ENCODE assay signal across 40 cellular contexts in the genomic region with DNA sequence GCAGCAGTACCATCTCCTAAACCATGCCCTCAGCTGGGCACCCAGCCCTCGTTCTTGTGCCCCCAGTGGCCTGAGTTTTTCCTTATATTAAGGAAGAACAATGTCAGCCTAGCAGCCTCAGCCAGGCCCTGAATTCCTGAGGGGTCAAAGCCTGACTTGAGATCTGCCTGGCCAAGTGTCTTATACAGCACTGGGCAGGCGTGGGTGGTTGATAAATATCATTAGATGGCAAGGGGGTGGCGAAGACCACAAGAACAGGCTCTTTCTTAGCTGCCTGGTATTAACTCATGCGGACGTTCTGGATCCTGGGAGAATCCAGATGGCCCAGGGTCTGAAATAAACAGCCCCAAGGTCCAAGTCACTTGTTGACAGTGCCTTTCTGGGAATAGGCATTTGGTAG. TPM values are rescaled to one million over a fixed set of nuclear protein-coding genes. Genes with fewer than 3 reads are reported as not detected.
"Had no signal": no experiment of that assay in that cellular context is flagged by ENCODE, and none has a peak within 500 bp of the region (broad histone marks: within the 10 kb centered on the region; RNA-seq: fewer than 3 reads in every experiment).

No MANE protein-coding gene starts in this region.

- H3K36me3 ChIP-seq: ascending aorta, cardiac muscle cell had no signal

- H3K4me3 ChIP-seq: ascending aorta, cardiac muscle cell had no signal

- H3K36me3 Mint-ChIP-seq: activated CD4-positive, alpha-beta memory T cell treated with anti-CD3 and anti-CD28 coated beads for 36 hours; activated naive CD4-positive, alpha-beta T cell treated with anti-CD3 and anti-CD28 coated beads, Interleukin-2, amount 10 ng/mL, durations not matched to agents 7 days and 5 days; activated naive CD4-positive, alpha-beta T cell treated with anti-CD3 and anti-CD28 coated beads, Interleukin-2, amount 50 U/mL, for 24 hours; activated naive CD8-positive, alpha-beta T cell; activated naive CD8-positive, alpha-beta T cell treated with anti-CD3 and anti-CD28 coated beads, Interleukin-2, amount 10 ng/mL, durations not matched to agents 7 days and 5 days; brain had no signal

- H3K4me1 Mint-ChIP-seq: activated B cell treated with CpG ODN at 0.5 μM for 24 hours; activated CD4-positive, alpha-beta T cell treated with anti-CD3 and anti-CD28 coated beads, Interleukin-2, amount 10 ng/mL, durations not matched to agents 24 days and 14 days; activated naive CD4-positive, alpha-beta T cell treated with anti-CD3 and anti-CD28 coated beads, Interleukin-2, amount 10 ng/mL, durations not matched to agents 7 days and 5 days; activated naive CD4-positive, alpha-beta T cell treated with anti-CD3 and anti-CD28 coated beads, Interleukin-2, amount 50 U/mL, for 24 hours; activated naive CD8-positive, alpha-beta T cell treated with anti-CD3 and anti-CD28 coated beads, Interleukin-2, amount 10 ng/mL, durations not matched to agents 7 days and 5 days; activated naive CD8-positive, alpha-beta T cell treated with anti-CD3 and anti-CD28 coated beads, Interleukin-2, amount 50 U/mL, for 24 hours; activated T-helper 17 cell treated with anti-CD3 and anti-CD28 coated beads, Interleukin-2, amount 50 U/mL, for 72 hours; brain; central memory CD8-positive, alpha-beta T cell had no signal

- H3K9me3 ChIP-seq: ascending aorta had no signal

- H3K27me3 ChIP-seq: ascending aorta, cardiac muscle cell had no signal

- H3K4me3 Mint-ChIP-seq: activated B cell treated with CpG ODN at 0.5 μM for 24 hours; activated CD4-positive, alpha-beta memory T cell treated with anti-CD3 and anti-CD28 coated beads for 36 hours; activated CD4-positive, alpha-beta T cell treated with anti-CD3 and anti-CD28 coated beads, Interleukin-2, amount 10 ng/mL, durations not matched to agents 24 days and 14 days; activated CD8-positive, alpha-beta T cell treated with anti-CD3 and anti-CD28 coated beads for 36 hours; activated naive CD4-positive, alpha-beta T cell treated with anti-CD3 and anti-CD28 coated beads, Interleukin-2, amount 10 ng/mL, durations not matched to agents 7 days and 5 days; activated naive CD4-positive, alpha-beta T cell treated with anti-CD3 and anti-CD28 coated beads, Interleukin-2, amount 50 U/mL, for 24 hours; activated naive CD8-positive, alpha-beta T cell; activated naive CD8-positive, alpha-beta T cell treated with anti-CD3 and anti-CD28 coated beads, Interleukin-2, amount 10 ng/mL, durations not matched to agents 7 days and 5 days; activated naive CD8-positive, alpha-beta T cell treated with anti-CD3 and anti-CD28 coated beads, Interleukin-2, amount 50 U/mL, for 24 hours; activated T-cell treated with anti-CD3 and anti-CD28 coated beads, Interleukin-2, amount 50 U/mL, for 4 hours; activated T-cell treated with anti-CD3 and anti-CD28 coated beads, Interleukin-2, amount 50 U/mL, for 72 hours; activated T-helper 1 cell treated with anti-CD3 and anti-CD28 coated beads, Interleukin-12 subunit alpha, Interleukin-12 subunit beta, Interleukin-2, Interleukin-4 antibody, amounts not matched to agents 30 ng/mL and 10 ng/mL and 1 ng/mL, durations not matched to agents 14 hours and 24 hours and 36 hours; activated T-helper 17 cell treated with anti-CD3 and anti-CD28 coated beads, Interleukin-2, amount 50 U/mL, for 72 hours; brain; central memory CD8-positive, alpha-beta T cell; T-helper 1 cell treated with Interleukin-12 subunit alpha and Interleukin-12 subunit beta and Interleukin-4 antibody, amounts not matched to agents 30 μg/mL and 1 μg/mL, for 36 hours; T-helper 2 cell treated with Interferon-gamma antibody and Interleukin-4, amounts not matched to agents 5 μg/mL and 100 μg/mL, for 36 hours had no signal

- H3K27ac Mint-ChIP-seq: activated B cell treated with CpG ODN at 0.5 μM for 24 hours; activated CD4-positive, alpha-beta memory T cell treated with anti-CD3 and anti-CD28 coated beads for 36 hours; activated CD4-positive, alpha-beta T cell treated with anti-CD3 and anti-CD28 coated beads, Interleukin-2, amount 10 ng/mL, durations not matched to agents 24 days and 14 days; activated CD8-positive, alpha-beta T cell treated with anti-CD3 and anti-CD28 coated beads for 36 hours; activated naive CD4-positive, alpha-beta T cell treated with anti-CD3 and anti-CD28 coated beads, Interleukin-2, amount 10 ng/mL, durations not matched to agents 7 days and 5 days; activated naive CD4-positive, alpha-beta T cell treated with anti-CD3 and anti-CD28 coated beads, Interleukin-2, amount 50 U/mL, for 24 hours; activated naive CD8-positive, alpha-beta T cell; activated naive CD8-positive, alpha-beta T cell treated with anti-CD3 and anti-CD28 coated beads, Interleukin-2, amount 10 ng/mL, durations not matched to agents 7 days and 5 days; activated naive CD8-positive, alpha-beta T cell treated with anti-CD3 and anti-CD28 coated beads, Interleukin-2, amount 50 U/mL, for 24 hours; activated T-cell treated with anti-CD3 and anti-CD28 coated beads, Interleukin-2, amount 50 U/mL, for 72 hours; activated T-helper 1 cell treated with anti-CD3 and anti-CD28 coated beads, Interleukin-12 subunit alpha, Interleukin-12 subunit beta, Interleukin-2, Interleukin-4 antibody, amounts not matched to agents 30 ng/mL and 10 ng/mL and 1 ng/mL, durations not matched to agents 14 hours and 24 hours and 36 hours; activated T-helper 17 cell treated with anti-CD3 and anti-CD28 coated beads, Interleukin-2, amount 50 U/mL, for 72 hours; brain; T-helper 1 cell treated with Interleukin-12 subunit alpha and Interleukin-12 subunit beta and Interleukin-4 antibody, amounts not matched to agents 30 μg/mL and 1 μg/mL, for 36 hours; T-helper 2 cell treated with Interferon-gamma antibody and Interleukin-4, amounts not matched to agents 5 μg/mL and 100 μg/mL, for 36 hours had no signal

- H3K27me3 Mint-ChIP-seq: activated B cell treated with CpG ODN at 0.5 μM for 24 hours; activated CD4-positive, alpha-beta T cell treated with anti-CD3 and anti-CD28 coated beads, Interleukin-2, amount 10 ng/mL, durations not matched to agents 24 days and 14 days; activated naive CD8-positive, alpha-beta T cell treated with anti-CD3 and anti-CD28 coated beads, Interleukin-2, amount 50 U/mL, for 24 hours had no signal

- ATAC-seq: activated CD8-positive, alpha-beta T cell treated with anti-CD3 and anti-CD28 coated beads for 36 hours; activated naive CD8-positive, alpha-beta T cell treated with anti-CD3 and anti-CD28 coated beads, Interleukin-2, amount 50 U/mL, for 24 hours; activated T-cell treated with anti-CD3 and anti-CD28 coated beads, Interleukin-2, amount 50 U/mL, for 4 hours; activated T-cell treated with anti-CD3 and anti-CD28 coated beads, Interleukin-2, amount 50 U/mL, for 72 hours; activated T-helper 17 cell treated with anti-CD3 and anti-CD28 coated beads, Interleukin-2, amount 50 U/mL, for 72 hours had no signal

- DNase-seq: activated B cell treated with CpG ODN at 0.5 μM for 24 hours; activated CD4-positive, alpha-beta memory T cell treated with anti-CD3 and anti-CD28 coated beads for 36 hours; activated CD4-positive, alpha-beta T cell treated with anti-CD3 and anti-CD28 coated beads for 4 hours; activated CD4-positive, alpha-beta T cell treated with anti-CD3 and anti-CD28 coated beads, Interleukin-2, amount 10 ng/mL, durations not matched to agents 24 days and 14 days; activated CD4-positive, alpha-beta T cell treated with anti-CD3 and anti-CD28 coated beads, Interleukin-2, amount 50 U/mL, for 1 hour; activated CD4-positive, alpha-beta T cell treated with anti-CD3 and anti-CD28 coated beads, Interleukin-2, amount 50 U/mL, for 4 hours; activated CD4-positive, CD25-positive, alpha-beta regulatory T cell treated with anti-CD3 and anti-CD28 coated beads, Interleukin-2, amount 50 U/mL, for 72 hours; activated CD8-positive, alpha-beta memory T cell treated with anti-CD3 and anti-CD28 coated beads, Interleukin-2, amount 50 U/mL, for 4 hours; activated CD8-positive, alpha-beta T cell treated with anti-CD3 and anti-CD28 coated beads for 36 hours; activated effector memory CD4-positive, alpha-beta T cell treated with anti-CD3 and anti-CD28 coated beads, Interleukin-2, amount 50 U/mL, for 16 hours; activated gamma-delta T cell treated with Interleukin-2 at 50 U/mL for 16 hours; activated naive CD4-positive, alpha-beta T cell; activated naive CD4-positive, alpha-beta T cell treated with anti-CD3 and anti-CD28 coated beads, Interleukin-2, amount 10 ng/mL, durations not matched to agents 7 days and 5 days; activated naive CD8-positive, alpha-beta T cell treated with anti-CD3 and anti-CD28 coated beads, Interleukin-2, amount 10 ng/mL, durations not matched to agents 7 days and 5 days; activated naive CD8-positive, alpha-beta T cell treated with anti-CD3 and anti-CD28 coated beads, Interleukin-2, amount 50 U/mL, for 24 hours; activated T-cell treated with anti-CD3 and anti-CD28 coated beads for 4 hours; activated T-cell treated with anti-CD3 and anti-CD28 coated beads, Interleukin-2, amount 50 U/mL, for 1 hour; activated T-cell treated with anti-CD3 and anti-CD28 coated beads, Interleukin-2, amount 50 U/mL, for 4 hours; activated T-cell treated with anti-CD3 and anti-CD28 coated beads, Interleukin-2, amount 50 U/mL, for 72 hours; amygdala; anterior cingulate cortex; caudate nucleus; cerebellar nuclear complex; T-helper 1 cell; T-helper 2 cell; T-helper 9 cell had no signal

- FAIRE-seq: bronchial epithelial cell, TTC549 had no signal

- H3K27ac ChIP-seq: ascending aorta, cardiac muscle cell, VCaP had no signal

- H3K9me3 Mint-ChIP-seq: activated B cell treated with CpG ODN at 0.5 μM for 24 hours; activated CD4-positive, alpha-beta memory T cell treated with anti-CD3 and anti-CD28 coated beads for 36 hours; activated CD4-positive, alpha-beta T cell treated with anti-CD3 and anti-CD28 coated beads, Interleukin-2, amount 10 ng/mL, durations not matched to agents 24 days and 14 days; activated CD8-positive, alpha-beta T cell treated with anti-CD3 and anti-CD28 coated beads for 36 hours; activated naive CD4-positive, alpha-beta T cell treated with anti-CD3 and anti-CD28 coated beads, Interleukin-2, amount 10 ng/mL, durations not matched to agents 7 days and 5 days; activated naive CD4-positive, alpha-beta T cell treated with anti-CD3 and anti-CD28 coated beads, Interleukin-2, amount 50 U/mL, for 24 hours; activated naive CD8-positive, alpha-beta T cell treated with anti-CD3 and anti-CD28 coated beads, Interleukin-2, amount 10 ng/mL, durations not matched to agents 7 days and 5 days; activated naive CD8-positive, alpha-beta T cell treated with anti-CD3 and anti-CD28 coated beads, Interleukin-2, amount 50 U/mL, for 24 hours; activated T-cell treated with anti-CD3 and anti-CD28 coated beads, Interleukin-2, amount 50 U/mL, for 4 hours; activated T-cell treated with anti-CD3 and anti-CD28 coated beads, Interleukin-2, amount 50 U/mL, for 72 hours; activated T-helper 1 cell treated with anti-CD3 and anti-CD28 coated beads, Interleukin-12 subunit alpha, Interleukin-12 subunit beta, Interleukin-2, Interleukin-4 antibody, amounts not matched to agents 30 ng/mL and 10 ng/mL and 1 ng/mL, durations not matched to agents 14 hours and 24 hours and 36 hours; activated T-helper 17 cell treated with anti-CD3 and anti-CD28 coated beads, Interleukin-2, amount 50 U/mL, for 72 hours; brain; central memory CD8-positive, alpha-beta T cell; T-helper 1 cell treated with Interleukin-12 subunit alpha and Interleukin-12 subunit beta and Interleukin-4 antibody, amounts not matched to agents 30 μg/mL and 1 μg/mL, for 36 hours; T-helper 2 cell treated with Interferon-gamma antibody and Interleukin-4, amounts not matched to agents 5 μg/mL and 100 μg/mL, for 36 hours had no signal

RNA-seq across cellular contexts. Expression of gene NGF, which starts 18.3 kb away (rescaled TPM):
- total RNA-seq: activated B cell treated with CpG ODN at 0.5 μM for 24 hours; activated CD4-positive, alpha-beta memory T cell treated with anti-CD3 and anti-CD28 coated beads for 36 hours; activated CD4-positive, alpha-beta T cell treated with anti-CD3 and anti-CD28 coated beads, Interleukin-2, amount 10 ng/mL, durations not matched to agents 24 days and 14 days; activated CD8-positive, alpha-beta memory T cell treated with anti-CD3 and anti-CD28 coated beads for 36 hours; activated CD8-positive, alpha-beta T cell treated with anti-CD3 and anti-CD28 coated beads for 36 hours; activated naive CD8-positive, alpha-beta T cell treated with anti-CD3 and anti-CD28 coated beads, Interleukin-2, amount 10 ng/mL, durations not matched to agents 7 days and 5 days; activated T-cell treated with anti-CD3 and anti-CD28 coated beads, Interleukin-2, amount 50 U/mL, for 4 hours; activated T-cell treated with anti-CD3 and anti-CD28 coated beads, Interleukin-2, amount 50 U/mL, for 72 hours; activated T-helper 1 cell treated with anti-CD3 and anti-CD28 coated beads, Interleukin-12 subunit alpha, Interleukin-12 subunit beta, Interleukin-2, Interleukin-4 antibody, amounts not matched to agents 30 ng/mL and 10 ng/mL and 1 ng/mL, durations not matched to agents 14 hours and 24 hours and 36 hours; activated T-helper 17 cell treated with anti-CD3 and anti-CD28 coated beads, Interleukin-2, amount 50 U/mL, for 72 hours had no signal
- polyA plus RNA-seq: cardiac muscle cell had no signal
